In the genomic region with DNA sequence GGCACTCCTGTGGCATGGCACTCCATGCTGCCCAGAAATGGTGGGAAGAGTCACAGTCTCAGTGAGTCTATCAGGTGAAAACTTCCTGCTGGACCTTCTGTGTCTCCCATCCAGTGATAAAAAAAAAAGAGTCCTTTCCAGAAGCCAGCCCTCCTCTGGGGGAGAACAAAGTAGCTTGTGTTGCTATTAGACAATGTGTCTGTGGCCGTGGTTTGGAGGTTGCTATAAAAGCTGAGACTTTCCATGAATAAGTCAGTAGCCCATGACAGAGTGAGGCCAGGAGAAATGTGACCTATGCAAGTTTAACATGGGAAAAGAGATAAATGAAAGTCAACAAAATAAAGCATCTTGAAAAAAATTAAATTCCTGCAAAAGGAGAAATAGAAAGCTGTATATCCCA, we compare ENCODE assay signal across 27 cellular contexts.
"Had no signal": no experiment of that assay in that cellular context is flagged by ENCODE, and none has a peak within 500 bp of the region (broad histone marks: within the 10 kb centered on the region; RNA-seq: fewer than 3 reads in every experiment).

No MANE protein-coding gene starts in this region.

- H3K27ac ChIP-seq: ascending aorta, SK-N-MC, VCaP had no signal

- DNase-seq: activated CD4-positive, alpha-beta memory T cell treated with anti-CD3 and anti-CD28 coated beads for 36 hours; activated CD4-positive, alpha-beta T cell treated with anti-CD3 and anti-CD28 coated beads, Interleukin-2, amount 10 ng/mL, durations not matched to agents 7 days and 5 days; activated CD4-positive, CD25-positive, alpha-beta regulatory T cell; activated CD8-positive, alpha-beta memory T cell treated with anti-CD3 and anti-CD28 coated beads for 24 hours; activated effector memory CD4-positive, alpha-beta T cell treated with anti-CD3 and anti-CD28 coated beads, Interleukin-2, amount 50 U/mL, for 16 hours; activated naive CD4-positive, alpha-beta T cell treated with Interleukin-2 at 50 U/mL for 16 hours; activated naive CD8-positive, alpha-beta T cell treated with anti-CD3 and anti-CD28 coated beads, Interleukin-2, amount 50 U/mL, for 24 hours; activated T-cell treated with anti-CD3 and anti-CD28 coated beads, Interleukin-2, amount 50 U/mL, for 4 hours; amniotic stem cell; KG1; NCI-H1092 treated with DMSO at 0.1 percent for 48 hours; NCI-H1436; NCI-H1694 treated with DMSO at 0.1 percent for 48 hours; NCI-H2081 treated with DMSO at 0.1 percent for 48 hours; NCI-H2171; NCI-H2227 treated with DMSO at 0.1 percent for 48 hours; NCI-H446 treated with DMSO at 0.1 percent for 48 hours; NCI-H524 treated with DMSO at 0.1 percent for 48 hours; NCI-H82; SIG-M5; T-cell had no signal

- H3K27ac Mint-ChIP-seq: activated CD4-positive, alpha-beta memory T cell treated with anti-CD3 and anti-CD28 coated beads for 36 hours; activated CD4-positive, alpha-beta T cell treated with anti-CD3 and anti-CD28 coated beads, Interleukin-2, amount 10 ng/mL, durations not matched to agents 7 days and 5 days; activated naive CD4-positive, alpha-beta T cell treated with anti-CD3 and anti-CD28 coated beads, Interleukin-2, amount 50 U/mL, for 72 hours; activated naive CD8-positive, alpha-beta T cell treated with anti-CD3 and anti-CD28 coated beads, Interleukin-2, amount 50 U/mL, for 24 hours; brain; T-cell had no signal

- H3K9me3 ChIP-seq: ascending aorta had no signal

- H3K36me3 Mint-ChIP-seq: activated CD4-positive, alpha-beta memory T cell treated with anti-CD3 and anti-CD28 coated beads for 36 hours; brain; T-cell had no signal

- H3K4me3 Mint-ChIP-seq: activated CD4-positive, alpha-beta memory T cell treated with anti-CD3 and anti-CD28 coated beads for 36 hours; activated CD4-positive, alpha-beta T cell treated with anti-CD3 and anti-CD28 coated beads, Interleukin-2, amount 10 ng/mL, durations not matched to agents 7 days and 5 days; activated naive CD8-positive, alpha-beta T cell treated with anti-CD3 and anti-CD28 coated beads, Interleukin-2, amount 50 U/mL, for 24 hours; activated T-cell treated with anti-CD3 and anti-CD28 coated beads, Interleukin-2, amount 50 U/mL, for 4 hours; brain; central memory CD8-positive, alpha-beta T cell; T-cell had no signal

- H3K9me3 Mint-ChIP-seq: activated CD4-positive, alpha-beta T cell treated with anti-CD3 and anti-CD28 coated beads, Interleukin-2, amount 10 ng/mL, durations not matched to agents 7 days and 5 days; activated T-cell treated with anti-CD3 and anti-CD28 coated beads, Interleukin-2, amount 50 U/mL, for 4 hours had no signal

- H3K4me3 ChIP-seq: ascending aorta, SK-N-MC had no signal

- H3K4me1 Mint-ChIP-seq: activated CD4-positive, alpha-beta T cell treated with anti-CD3 and anti-CD28 coated beads, Interleukin-2, amount 10 ng/mL, durations not matched to agents 7 days and 5 days; activated naive CD8-positive, alpha-beta T cell treated with anti-CD3 and anti-CD28 coated beads, Interleukin-2, amount 50 U/mL, for 24 hours; central memory CD8-positive, alpha-beta T cell; T-cell had no signal

- H3K36me3 ChIP-seq: ascending aorta had no signal

- H3K27me3 ChIP-seq: ascending aorta had no signal

- H3K27me3 Mint-ChIP-seq: activated CD4-positive, alpha-beta memory T cell treated with anti-CD3 and anti-CD28 coated beads for 36 hours; activated CD4-positive, alpha-beta T cell treated with anti-CD3 and anti-CD28 coated beads, Interleukin-2, amount 10 ng/mL, durations not matched to agents 7 days and 5 days; brain; central memory CD8-positive, alpha-beta T cell; T-cell had no signal

- H3K4me1 ChIP-seq: ascending aorta had no signal
